19 cellular contexts compared by ENCODE assay signal in genomic region chr1:9770276-9770675, GRCh38. TPM values are rescaled to one million over a fixed set of nuclear protein-coding genes. Genes with fewer than 3 reads are reported as not detected.
DNase-seq lines count a peak whose midpoint lies in the region; ATAC-seq, FAIRE-seq and TF ChIP-seq lines count a peak whose summit lies in the region.
"Had no signal": no experiment of that assay in that cellular context is flagged by ENCODE, and none has a peak within 500 bp of the region (broad histone marks: within the 10 kb centered on the region; RNA-seq: fewer than 3 reads in every experiment).

No MANE protein-coding gene starts in this region.

- peak; percentile 78 for FAIRE-seq in pancreas (lab: Jason Lieb, UNC)

- intact Hi-C loops in right cardiac atrium (cut with DNase I) = no loop called here
- intact Hi-C loops in left ventricle myocardium inferior (cut with micrococcal nuclease) = no loop called here
- intact Hi-C loops in pancreas (cut with DNase I) = no loop called here

- H3K9me3 ChIP-seq in right cardiac atrium (ENCODE audit: control insufficient read depth, low read length) (no peaks in the 10 kb centered on the region), left ventricle myocardium inferior (replicated peaks) (no peaks in the 10 kb centered on the region), pancreas (no peaks in the 10 kb centered on the region)

- peaks cover 12% of the 10 kb centered on the region for H3K36me3 ChIP-seq in left ventricle myocardium inferior
- H3K36me3 ChIP-seq in pancreas = peaks cover 0 to 11% (median 10%) of the 10 kb centered on the region in 3 donors

- no peaks in the 10 kb centered on the region for H3K27me3 ChIP-seq in right cardiac atrium (ENCODE audit: control insufficient read depth, insufficient read depth)
- H3K27me3 ChIP-seq in left ventricle myocardium inferior (ENCODE audit: low read depth) = no peaks in the 10 kb centered on the region
- no peaks in the 10 kb centered on the region for H3K27me3 ChIP-seq in pancreas

- no peak overlapping the region for H3K27ac ChIP-seq in right cardiac atrium (ENCODE audit: low read length)
- H3K27ac ChIP-seq in left ventricle myocardium inferior (replicated peaks) = no peak overlapping the region
- H3K27ac ChIP-seq in pancreas = no peak overlapping the region

- WGBS in right cardiac atrium = 59% methylated on average over 10 of the region's 10 CpGs
- 69 to 74% methylated on average over 10 of the region's 10 CpGs for WGBS in pancreas, 2 donors

- TF ChIP-seq CTCF in left ventricle myocardium inferior (IDR thresholded peaks at IDR 0.05; ENCODE audit: borderline replicate concordance) = no peak
- no peak for TF ChIP-seq CTCF in fibroblast of the aortic adventitia (IDR thresholded peaks at IDR 0.05; ENCODE audit: insufficient read depth, low read length)
- TF ChIP-seq CTCF in pancreas (IDR thresholded peaks at IDR 0.05) = no peak

- H3K4me1 ChIP-seq in right cardiac atrium (ENCODE audit: control insufficient read depth, insufficient read depth, low read length) (no peaks in the 10 kb centered on the region), left ventricle myocardium inferior (no peaks in the 10 kb centered on the region), pancreas (no peaks in the 10 kb centered on the region)

- DNase-seq in right cardiac atrium = peak in 2 of 3 donors; percentile 26 to 72
- DNase-seq in left ventricle myocardium inferior = no peak
- peak; percentile 40 for DNase-seq in fibroblast of the aortic adventitia (ENCODE audit: low read depth)
- DNase-seq in pancreas = no peak
- no peak for DNase-seq in activated gamma-delta T cell treated with Interleukin-2 at 50 U/mL for 16 hours
- DNase-seq: C1 segment of cervical spinal cord, DMS153, EL, H9, IMR-90, Kasumi-1, NCI-H1436, NCI-H2081 treated with DMSO at 0.1 percent for 48 hours, NCI-H2227 treated with DMSO at 0.1 percent for 48 hours, NCI-H524 treated with DMSO at 0.1 percent for 48 hours, OCI-M1 had no signal

- H3K4me3 ChIP-seq in right cardiac atrium (ENCODE audit: low read length) (no peak overlapping the region), left ventricle myocardium inferior (no peak overlapping the region), fibroblast of the aortic adventitia (ENCODE audit: low read depth, low read length) (no peak overlapping the region), pancreas (no peak overlapping the region)

- ATAC-seq in right cardiac atrium (peak in 1 of 2 donors; percentile 70), pancreas (peak in 3 of 4 donors; percentile 53 to 72 (median 60)), GM21737 (IDR thresholded peaks at IDR 0.05; ENCODE audit: unreplicated experiment) (no peak), HG02938 (IDR thresholded peaks at IDR 0.05; ENCODE audit: unreplicated experiment) (no peak), HG02678 (IDR thresholded peaks at IDR 0.05; ENCODE audit: unreplicated experiment) (no peak)

RNA-seq across cellular contexts. Expression of gene CLSTN1, which starts 53.5 kb away (rescaled TPM):
- 10 to 100 TPM; 67.1 to 72.1 (median 70.0) TPM for total RNA-seq in right cardiac atrium
- polyA plus RNA-seq in right cardiac atrium = 51.4 TPM
- 63.5 TPM for total RNA-seq in left ventricle myocardium inferior
- 53.0 and 61.5 TPM in 2 replicates for total RNA-seq in fibroblast of the aortic adventitia (ENCODE audit: low replicate concordance)
- 10 to 100 TPM; 56.9 to 73.5 (median 66.0) TPM for total RNA-seq in pancreas
- 10 to 100 TPM; 44.2 to 54.2 TPM for polyA plus RNA-seq in pancreas

Comparison
In these comparisons a context has a peak if more than half of its experiments do, and no peak if none do; other contexts are left out.
1. DNase-seq: peak in right cardiac atrium (2 of 3) and fibroblast of the aortic adventitia (single experiment); none in left ventricle myocardium inferior (single experiment), pancreas (0 of 6) and activated gamma-delta T cell treated with Interleukin-2 at 50 U/mL for 16 hours (single experiment).
2. ATAC-seq: peak in pancreas (3 of 4); none in GM21737 (single experiment), HG02938 (single experiment) and HG02678 (single experiment).